In the genomic region with DNA sequence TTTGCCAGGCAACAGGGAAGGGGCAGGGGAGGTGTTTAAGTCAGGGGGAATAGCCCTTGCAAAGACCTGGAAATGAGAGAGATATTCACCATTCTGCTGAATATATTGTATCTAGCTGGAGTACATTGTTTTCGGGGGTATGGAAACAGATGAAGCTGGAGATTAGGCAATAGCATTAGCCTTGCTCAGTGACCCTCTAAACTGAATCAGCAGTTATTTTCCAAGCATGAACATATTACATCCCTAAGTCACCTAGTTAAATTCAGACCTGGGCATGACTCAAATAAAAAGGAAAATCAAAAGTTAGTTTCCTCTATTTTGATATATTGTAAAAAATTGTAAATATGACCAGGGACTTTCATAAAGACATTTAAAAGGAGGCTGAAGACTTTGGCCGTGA, we compare ENCODE assay signal across 24 cellular contexts.
"Had no signal": no experiment of that assay in that cellular context is flagged by ENCODE, and none has a peak within 500 bp of the region (broad histone marks: within the 10 kb centered on the region; RNA-seq: fewer than 3 reads in every experiment).

No MANE protein-coding gene starts in this region.

- H3K27ac ChIP-seq: neural progenitor cell, ovary, prostate gland, right atrium auricular region, right lobe of liver, sigmoid colon, stomach, thoracic aorta, thyroid gland, tibial nerve, upper lobe of left lung, vagina had no signal

- H3K4me2 ChIP-seq: neural progenitor cell had no signal

- DNase-seq: naive thymus-derived CD4-positive, alpha-beta T cell; natural killer cell; occipital lobe; ovary; right lobe of liver; sigmoid colon; small intestine; stimulated activated CD4-positive, alpha-beta T cell treated with anti-CD3 and anti-CD28 coated beads, Interleukin-15, amount 100 ng/mL, for 24 hours; stimulated activated CD4-positive, alpha-beta T cell treated with anti-CD3 and anti-CD28 coated beads, Interleukin-2, amount 100 ng/mL, for 24 hours; stimulated activated CD4-positive, alpha-beta T cell treated with anti-CD3 and anti-CD28 coated beads, Interleukin-2, amount 100 ng/mL, for 48 hours; stimulated activated CD4-positive, alpha-beta T cell treated with anti-CD3 and anti-CD28 coated beads, Interleukin-4, amount 100 ng/mL, for 24 hours; stimulated activated naive B cell treated with anti-CD40 and anti-IgM and Interleukin-4, amounts not matched to agents 10 μg/mL and 1 μg/mL and 100 μg/mL, for 72 hours; stimulated activated naive CD4-positive, alpha-beta T cell treated with Interleukin-2 at 50 U/mL for 16 hours; stomach; thyroid gland; trophoblast cell; upper lobe of left lung had no signal

- H3K27me3 ChIP-seq: neural progenitor cell, ovary, right atrium auricular region, right lobe of liver, sigmoid colon, stomach, thyroid gland, tibial nerve, upper lobe of left lung, vagina had no signal

- H3K4me3 ChIP-seq: neural progenitor cell, ovary, prostate gland, right atrium auricular region, right lobe of liver, sigmoid colon, stomach, thoracic aorta, thyroid gland, tibial nerve, upper lobe of left lung, vagina had no signal

- H3K9me3 ChIP-seq: ovary, prostate gland, right atrium auricular region, right lobe of liver, sigmoid colon, stomach, thoracic aorta, thyroid gland, tibial nerve, upper lobe of left lung, vagina had no signal

- ATAC-seq: naive thymus-derived CD4-positive, alpha-beta T cell; natural killer cell; right lobe of liver; stimulated activated effector memory CD8-positive, alpha-beta T cell treated with anti-CD3 and anti-CD28 coated beads, Interleukin-12 subunit alpha, Interleukin-12 subunit beta, amount 100 ng/mL, for 72 hours; stimulated activated naive B cell treated with anti-CD40 and anti-IgM and Interleukin-4, amounts not matched to agents 10 μg/mL and 1 μg/mL and 100 μg/mL, for 72 hours had no signal

- H3K36me3 ChIP-seq: neural progenitor cell, ovary, prostate gland, right atrium auricular region, right lobe of liver, sigmoid colon, stomach, thoracic aorta, thyroid gland, tibial nerve, upper lobe of left lung, vagina had no signal

- H3K4me1 ChIP-seq: prostate gland, right atrium auricular region, right lobe of liver, stomach, thyroid gland, tibial nerve, upper lobe of left lung, vagina had no signal

- H3K9ac ChIP-seq: neural progenitor cell had no signal
